ENCODE assay signal across 17 cellular contexts in the genomic region with DNA sequence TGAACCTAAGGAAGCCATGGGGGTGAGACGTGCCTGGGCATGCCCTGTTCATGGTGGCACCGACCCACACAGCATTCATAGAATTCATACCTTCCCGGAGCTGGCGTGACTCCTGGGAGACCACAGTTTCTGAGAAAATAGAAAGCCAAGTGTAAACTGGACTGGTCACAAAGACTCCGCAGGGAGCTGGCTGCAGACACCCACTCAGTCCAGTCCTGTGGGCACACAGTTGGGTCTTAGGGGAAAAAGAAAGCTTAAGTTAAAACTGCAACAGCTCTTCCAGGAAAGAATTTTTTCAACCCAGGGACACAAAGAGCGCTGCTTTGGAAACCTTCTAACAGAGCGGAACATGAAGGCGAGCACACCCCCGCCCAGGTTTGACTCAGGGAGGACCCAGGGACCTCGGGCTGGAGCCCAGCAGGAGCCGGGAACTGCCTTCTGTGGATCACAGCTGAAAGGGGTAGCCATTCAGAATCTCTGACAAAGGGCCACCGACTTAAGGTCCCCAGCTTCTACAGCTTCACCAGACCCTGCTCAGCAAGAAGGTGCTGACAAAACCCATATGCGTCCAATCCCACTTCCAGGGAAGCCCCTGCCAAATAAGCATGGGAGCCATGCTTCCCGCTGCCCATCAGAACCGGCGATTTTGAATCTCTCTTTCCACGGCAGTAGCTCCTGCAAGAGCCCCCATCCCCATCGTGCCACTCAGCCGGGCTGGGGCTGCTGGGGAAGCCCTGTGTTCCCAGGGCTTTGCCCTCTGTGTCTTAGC.
DNase-seq lines count a peak whose midpoint lies in the region; ATAC-seq and TF ChIP-seq lines count a peak whose summit lies in the region.
"Had no signal": no experiment of that assay in that cellular context is flagged by ENCODE, and none has a peak within 500 bp of the region (broad histone marks: within the 10 kb centered on the region; RNA-seq: fewer than 3 reads in every experiment).

No MANE protein-coding gene starts in this region.

- H3K4me3 ChIP-seq in lung = no peak overlapping the region
- peak overlapping the region; percentile 47 for H3K4me3 ChIP-seq in thoracic aorta
- H3K4me3 ChIP-seq: colonic mucosa, SK-N-MC, tibial artery had no signal

- intact Hi-C loops in activated CD4-positive, alpha-beta memory T cell treated with anti-CD3 and anti-CD28 coated beads for 36 hours (cut with micrococcal nuclease) = no loop called here
- intact Hi-C loops in activated CD4-positive, alpha-beta T cell treated with anti-CD3 and anti-CD28 coated beads for 36 hours (cut with DNase I, micrococcal nuclease) = no loop called here

- H3K9me3 Mint-ChIP-seq in activated CD4-positive, alpha-beta memory T cell treated with anti-CD3 and anti-CD28 coated beads, Interleukin-2, amount 10 ng/mL, durations not matched to agents 7 days and 5 days = no peaks in the 10 kb centered on the region
- H3K9me3 Mint-ChIP-seq in activated CD4-positive, alpha-beta memory T cell treated with anti-CD3 and anti-CD28 coated beads for 36 hours = no peaks in the 10 kb centered on the region
- H3K9me3 Mint-ChIP-seq in brain = peaks cover 0 to 8% (median 8%) of the 10 kb centered on the region in 5 experiments
- H3K9me3 Mint-ChIP-seq in activated naive CD4-positive, alpha-beta T cell treated with anti-CD3 and anti-CD28 coated beads, Interleukin-2, amount 10 ng/mL, durations not matched to agents 7 days and 5 days = no peaks in the 10 kb centered on the region
- no peaks in the 10 kb centered on the region for H3K9me3 Mint-ChIP-seq in activated CD4-positive, alpha-beta T cell treated with anti-CD3 and anti-CD28 coated beads for 36 hours (ENCODE audit: low read depth)

- H3K27me3 Mint-ChIP-seq in activated CD4-positive, alpha-beta memory T cell treated with anti-CD3 and anti-CD28 coated beads, Interleukin-2, amount 10 ng/mL, durations not matched to agents 7 days and 5 days = peaks cover 36% of the 10 kb centered on the region
- peaks cover 32% of the 10 kb centered on the region for H3K27me3 Mint-ChIP-seq in activated CD4-positive, alpha-beta memory T cell treated with anti-CD3 and anti-CD28 coated beads for 36 hours
- peaks cover 11% of the 10 kb centered on the region for H3K27me3 Mint-ChIP-seq in brain
- peaks cover 53% of the 10 kb centered on the region for H3K27me3 Mint-ChIP-seq in activated naive CD4-positive, alpha-beta T cell treated with anti-CD3 and anti-CD28 coated beads, Interleukin-2, amount 10 ng/mL, durations not matched to agents 7 days and 5 days
- peaks cover 42% of the 10 kb centered on the region for H3K27me3 Mint-ChIP-seq in activated CD4-positive, alpha-beta T cell treated with anti-CD3 and anti-CD28 coated beads for 36 hours

- no peaks in the 10 kb centered on the region for H3K4me1 Mint-ChIP-seq in activated CD4-positive, alpha-beta memory T cell treated with anti-CD3 and anti-CD28 coated beads, Interleukin-2, amount 10 ng/mL, durations not matched to agents 7 days and 5 days
- no peaks in the 10 kb centered on the region for H3K4me1 Mint-ChIP-seq in activated CD4-positive, alpha-beta memory T cell treated with anti-CD3 and anti-CD28 coated beads for 36 hours (ENCODE audit: low read depth)
- H3K4me1 Mint-ChIP-seq in brain = peaks cover 56% of the 10 kb centered on the region
- no peaks in the 10 kb centered on the region for H3K4me1 Mint-ChIP-seq in activated naive CD4-positive, alpha-beta T cell treated with anti-CD3 and anti-CD28 coated beads, Interleukin-2, amount 10 ng/mL, durations not matched to agents 7 days and 5 days
- no peaks in the 10 kb centered on the region for H3K4me1 Mint-ChIP-seq in activated CD4-positive, alpha-beta T cell treated with anti-CD3 and anti-CD28 coated beads for 36 hours

- no peak overlapping the region for H3K4me3 Mint-ChIP-seq in activated CD4-positive, alpha-beta memory T cell treated with anti-CD3 and anti-CD28 coated beads, Interleukin-2, amount 10 ng/mL, durations not matched to agents 7 days and 5 days
- H3K4me3 Mint-ChIP-seq in activated CD4-positive, alpha-beta memory T cell treated with anti-CD3 and anti-CD28 coated beads for 36 hours = no peak overlapping the region
- peak overlapping the region in 1 of 5 experiments; percentile 60 for H3K4me3 Mint-ChIP-seq in brain
- no peak overlapping the region for H3K4me3 Mint-ChIP-seq in activated naive CD4-positive, alpha-beta T cell treated with anti-CD3 and anti-CD28 coated beads, Interleukin-2, amount 10 ng/mL, durations not matched to agents 7 days and 5 days
- no peak overlapping the region for H3K4me3 Mint-ChIP-seq in activated CD4-positive, alpha-beta T cell treated with anti-CD3 and anti-CD28 coated beads for 36 hours
- H3K4me3 Mint-ChIP-seq: activated naive CD8-positive, alpha-beta T cell had no signal

- no peaks in the 10 kb centered on the region for H3K36me3 ChIP-seq in lung (ENCODE audit: control insufficient read depth in 2 of 2, insufficient read depth in 2 of 2, low read length in 2 of 2)
- H3K36me3 ChIP-seq in thoracic aorta = no peaks in the 10 kb centered on the region
- H3K36me3 ChIP-seq: colonic mucosa, tibial artery had no signal

- no peaks in the 10 kb centered on the region for H3K27me3 ChIP-seq in lung (ENCODE audit: control insufficient read depth, insufficient read depth)
- no peaks in the 10 kb centered on the region for H3K27me3 ChIP-seq in thoracic aorta (replicated peaks; ENCODE audit: insufficient read depth)
- H3K27me3 ChIP-seq: colonic mucosa had no signal

- DNase-seq in activated CD4-positive, alpha-beta memory T cell treated with anti-CD3 and anti-CD28 coated beads, Interleukin-2, amount 10 ng/mL, durations not matched to agents 7 days and 5 days = peak; percentile 8
- no peak for DNase-seq in activated CD4-positive, alpha-beta memory T cell treated with anti-CD3 and anti-CD28 coated beads for 36 hours
- DNase-seq in lung (ENCODE audit: low spot score) = peak; percentile 21
- no peak for DNase-seq in thoracic aorta (ENCODE audit: low spot score)
- DNase-seq in activated naive CD4-positive, alpha-beta T cell treated with anti-CD3 and anti-CD28 coated beads, Interleukin-2, amount 10 ng/mL, durations not matched to agents 7 days and 5 days = no peak
- no peak for DNase-seq in activated CD4-positive, alpha-beta T cell treated with anti-CD3 and anti-CD28 coated beads for 36 hours
- DNase-seq in KG1 (lab: John Stamatoyannopoulos, UW) = no peak
- DNase-seq: activated CD8-positive, alpha-beta memory T cell treated with anti-CD3 and anti-CD28 coated beads, Interleukin-2, amount 50 U/mL, for 4 hours; Calu3; colonic mucosa; NCI-H1436; NK-92 treated with Interleukin-12 subunit alpha and Interleukin-12 subunit beta, amount 100 ng/mL, for 24 hours; stimulated activated CD8-positive, alpha-beta memory T cell treated with anti-CD3 and anti-CD28 coated beads, Interleukin-4, amount 100 ng/mL, for 48 hours; tibial artery had no signal

- no peaks in the 10 kb centered on the region for H3K36me3 Mint-ChIP-seq in activated CD4-positive, alpha-beta memory T cell treated with anti-CD3 and anti-CD28 coated beads, Interleukin-2, amount 10 ng/mL, durations not matched to agents 7 days and 5 days (ENCODE audit: low read depth)
- H3K36me3 Mint-ChIP-seq in activated CD4-positive, alpha-beta memory T cell treated with anti-CD3 and anti-CD28 coated beads for 36 hours = no peaks in the 10 kb centered on the region
- no peaks in the 10 kb centered on the region for H3K36me3 Mint-ChIP-seq in brain
- H3K36me3 Mint-ChIP-seq in activated naive CD4-positive, alpha-beta T cell treated with anti-CD3 and anti-CD28 coated beads, Interleukin-2, amount 10 ng/mL, durations not matched to agents 7 days and 5 days = no peaks in the 10 kb centered on the region
- no peaks in the 10 kb centered on the region for H3K36me3 Mint-ChIP-seq in activated CD4-positive, alpha-beta T cell treated with anti-CD3 and anti-CD28 coated beads for 36 hours (ENCODE audit: low read depth)
- H3K36me3 Mint-ChIP-seq: activated naive CD8-positive, alpha-beta T cell had no signal

- H3K27ac ChIP-seq in lung (ENCODE audit: low read depth in 1 of 2, low read length in 1 of 2) = no peak overlapping the region
- peak overlapping the region; percentile 35 to 40 for H3K27ac ChIP-seq in thoracic aorta
- H3K27ac ChIP-seq: colonic mucosa, SK-N-MC, tibial artery had no signal

- WGBS in lung, 2 donors = 86 to 91% methylated on average over 19 of the region's 19 CpGs

- H3K9me3 ChIP-seq in lung (ENCODE audit: control insufficient read depth in 2 of 2, insufficient read depth in 1 of 2, low read length in 1 of 2) (no peaks in the 10 kb centered on the region), thoracic aorta (no peaks in the 10 kb centered on the region)
- H3K9me3 ChIP-seq: colonic mucosa, tibial artery had no signal

- CTCF ChIA-PET in activated CD4-positive, alpha-beta memory T cell treated with anti-CD3 and anti-CD28 coated beads, Interleukin-2, amount 10 ng/mL, durations not matched to agents 7 days and 5 days (lab: Charles Lee) = no interaction called here
- CTCF ChIA-PET in activated CD4-positive, alpha-beta memory T cell treated with anti-CD3 and anti-CD28 coated beads for 36 hours (lab: Charles Lee) = no interaction called here
- CTCF ChIA-PET in activated naive CD4-positive, alpha-beta T cell treated with anti-CD3 and anti-CD28 coated beads, Interleukin-2, amount 10 ng/mL, durations not matched to agents 7 days and 5 days (lab: Charles Lee) = no interaction called here
- CTCF ChIA-PET in activated CD4-positive, alpha-beta T cell treated with anti-CD3 and anti-CD28 coated beads for 36 hours (lab: Charles Lee) = interaction anchor here (0.8 kb wide), 1 partner anchor 532 kb away, joined by 4 read pairs; no protein-coding TSS in a partner anchor

- TF ChIP-seq CTCF in brain (conservative IDR thresholded peaks at IDR 0.05) (no peak), lung (IDR thresholded peaks at IDR 0.05; ENCODE audit: control extremely low read depth, extremely low read depth) (no peak), thoracic aorta (IDR thresholded peaks at IDR 0.05) (no peak)

- no peak overlapping the region for H3K27ac Mint-ChIP-seq in activated CD4-positive, alpha-beta memory T cell treated with anti-CD3 and anti-CD28 coated beads, Interleukin-2, amount 10 ng/mL, durations not matched to agents 7 days and 5 days
- no peak overlapping the region for H3K27ac Mint-ChIP-seq in activated CD4-positive, alpha-beta memory T cell treated with anti-CD3 and anti-CD28 coated beads for 36 hours
- H3K27ac Mint-ChIP-seq in brain = peak overlapping the region; percentile 91 to 98 (median 97)
- H3K27ac Mint-ChIP-seq in activated naive CD4-positive, alpha-beta T cell treated with anti-CD3 and anti-CD28 coated beads, Interleukin-2, amount 10 ng/mL, durations not matched to agents 7 days and 5 days = no peak overlapping the region
- H3K27ac Mint-ChIP-seq in activated CD4-positive, alpha-beta T cell treated with anti-CD3 and anti-CD28 coated beads for 36 hours = no peak overlapping the region
- H3K27ac Mint-ChIP-seq: activated naive CD8-positive, alpha-beta T cell had no signal

- POLR2A ChIA-PET in activated CD4-positive, alpha-beta memory T cell treated with anti-CD3 and anti-CD28 coated beads, Interleukin-2, amount 10 ng/mL, durations not matched to agents 7 days and 5 days (lab: Charles Lee) = no interaction called here
- POLR2A ChIA-PET in activated CD4-positive, alpha-beta memory T cell treated with anti-CD3 and anti-CD28 coated beads for 36 hours (lab: Charles Lee) = interaction anchor here (0.5 kb wide), 1 partner anchor 364 kb away, joined by 4 read pairs; no protein-coding TSS in a partner anchor
- POLR2A ChIA-PET in activated CD4-positive, alpha-beta T cell treated with anti-CD3 and anti-CD28 coated beads for 36 hours (lab: Charles Lee) = no interaction called here

- H3K4me1 ChIP-seq in lung (ENCODE audit: control insufficient read depth in 2 of 2, insufficient read depth in 2 of 2, low read length in 2 of 2) (peaks cover 7 to 9% of the 10 kb centered on the region in 2 donors), thoracic aorta (ENCODE audit: control insufficient read depth in 1 of 2, low read depth in 2 of 2) (peaks cover 5 to 39% of the 10 kb centered on the region in 2 donors)
- H3K4me1 ChIP-seq: colonic mucosa had no signal

- ATAC-seq in lung (ENCODE audit: insufficient read depth, low FRiP score) (no peak), thoracic aorta (ENCODE audit: insufficient number of reproducible peaks, low FRiP score, low read depth) (no peak)
- no peak for ATAC-seq in activated CD4-positive, alpha-beta T cell treated with anti-CD3 and anti-CD28 coated beads for 36 hours

Comparison
In these comparisons a context has a peak if more than half of its experiments do, and no peak if none do; other contexts are left out.
1. DNase-seq: peak in activated CD4-positive, alpha-beta memory T cell treated with anti-CD3 and anti-CD28 coated beads, Interleukin-2, amount 10 ng/mL, durations not matched to agents 7 days and 5 days (single experiment) and lung (single experiment); none in activated CD4-positive, alpha-beta memory T cell treated with anti-CD3 and anti-CD28 coated beads for 36 hours (single experiment), thoracic aorta (single experiment), activated naive CD4-positive, alpha-beta T cell treated with anti-CD3 and anti-CD28 coated beads, Interleukin-2, amount 10 ng/mL, durations not matched to agents 7 days and 5 days (single experiment), activated CD4-positive, alpha-beta T cell treated with anti-CD3 and anti-CD28 coated beads for 36 hours (single experiment) and KG1 (single experiment).
2. H3K27ac Mint-ChIP-seq: peak in brain (5 of 5); none in activated CD4-positive, alpha-beta memory T cell treated with anti-CD3 and anti-CD28 coated beads, Interleukin-2, amount 10 ng/mL, durations not matched to agents 7 days and 5 days (single experiment), activated CD4-positive, alpha-beta memory T cell treated with anti-CD3 and anti-CD28 coated beads for 36 hours (single experiment), activated naive CD4-positive, alpha-beta T cell treated with anti-CD3 and anti-CD28 coated beads, Interleukin-2, amount 10 ng/mL, durations not matched to agents 7 days and 5 days (single experiment) and activated CD4-positive, alpha-beta T cell treated with anti-CD3 and anti-CD28 coated beads for 36 hours (single experiment).
3. H3K27ac ChIP-seq: peak in thoracic aorta (2 of 2); none in lung (0 of 2).